24 cellular contexts compared by ENCODE assay signal in genomic region chr9:136180586-136180985, GRCh38. TPM values are rescaled to one million over a fixed set of nuclear protein-coding genes. Genes with fewer than 3 reads are reported as not detected.
"Had no signal": no experiment of that assay in that cellular context is flagged by ENCODE, and none has a peak within 500 bp of the region (broad histone marks: within the 10 kb centered on the region; RNA-seq: fewer than 3 reads in every experiment).

No MANE protein-coding gene starts in this region.

- H3K27ac ChIP-seq: left ventricle myocardium inferior, neural progenitor cell, pancreas, prostate gland, right lobe of liver, tibial nerve, uterus had no signal

- H2AFZ ChIP-seq: neural progenitor cell had no signal

- H3K36me3 ChIP-seq: left ventricle myocardium inferior, neural progenitor cell, pancreas, prostate gland, right lobe of liver, tibial nerve, uterus had no signal

- H3K9me3 ChIP-seq: left ventricle myocardium inferior, pancreas, prostate gland, right lobe of liver, tibial nerve, uterus had no signal

- H3K4me2 ChIP-seq: neural progenitor cell, smooth muscle cell had no signal

- H3K4me3 ChIP-seq: left ventricle myocardium inferior, lung, neural progenitor cell, pancreas, prostate gland, right lobe of liver, smooth muscle cell, tibial nerve, uterus had no signal

- ATAC-seq: natural killer cell; pancreas; right lobe of liver; stimulated activated memory B cell treated with anti-CD40 and anti-IgM and Interleukin-4, amounts not matched to agents 10 μg/mL and 1 μg/mL and 100 μg/mL, for 72 hours had no signal

- H3K9ac ChIP-seq: neural progenitor cell had no signal

- H3K27me3 ChIP-seq: neural progenitor cell, pancreas, right lobe of liver, uterus had no signal

- DNase-seq: islet precursor cell; left ventricle myocardium inferior; mesendoderm; naive B cell; natural killer cell; nephron progenitor cell; pancreas; posterior cingulate gyrus; retina; right lobe of liver; stimulated activated CD4-positive, alpha-beta T cell treated with anti-CD3 and anti-CD28 coated beads, Interleukin-1b, Interleukin-23, amount 100 ng/mL, for 48 hours; stimulated activated CD4-positive, alpha-beta T cell treated with anti-CD3 and anti-CD28 coated beads, Interleukin-2, amount 100 ng/mL, for 48 hours; stimulated activated CD4-positive, alpha-beta T cell treated with anti-CD3 and anti-CD28 coated beads, Interleukin-4, amount 100 ng/mL, for 4 hours; stimulated activated CD8-positive, alpha-beta memory T cell treated with anti-CD3 and anti-CD28 coated beads, Interleukin-4, amount 100 ng/mL, for 48 hours; stimulated activated naive CD4-positive, alpha-beta T cell treated with Interleukin-2 at 50 U/mL for 16 hours; stimulated activated naive CD8-positive, alpha-beta T cell treated with anti-CD3 and anti-CD28 coated beads, Interleukin-15, amount 100 ng/mL, for 72 hours; substantia nigra; uterus had no signal

- H3K4me1 ChIP-seq: left ventricle myocardium inferior, pancreas, prostate gland, right lobe of liver, tibial nerve, uterus had no signal

RNA-seq across cellular contexts. Expression of gene LHX3, which starts 24.3 kb away (rescaled TPM):
- polyA plus RNA-seq: lung, pancreas, smooth muscle cell had no signal
